In genomic region chr6:49645139-49645538, GRCh38 we compare ENCODE assay signal across 31 cellular contexts. TPM values are rescaled to one million over a fixed set of nuclear protein-coding genes. Genes with fewer than 3 reads are reported as not detected.
"Had no signal": no experiment of that assay in that cellular context is flagged by ENCODE, and none has a peak within 500 bp of the region (broad histone marks: within the 10 kb centered on the region; RNA-seq: fewer than 3 reads in every experiment).

No MANE protein-coding gene starts in this region.

- DNase-seq: stimulated activated CD4-positive, alpha-beta T cell treated with anti-CD3 and anti-CD28 coated beads, Interleukin-2, amount 100 ng/mL, for 48 hours; stimulated activated CD4-positive, alpha-beta T cell treated with anti-CD3 and anti-CD28 coated beads, Interleukin-4, amount 100 ng/mL, for 1 hour; stimulated activated CD4-positive, alpha-beta T cell treated with anti-CD3 and anti-CD28 coated beads, Interleukin-4, amount 100 ng/mL, for 24 hours; stimulated activated CD4-positive, alpha-beta T cell treated with anti-CD3 and anti-CD28 coated beads, Interleukin-4, amount 100 ng/mL, for 4 hours; stimulated activated CD8-positive, alpha-beta memory T cell treated with anti-CD3 and anti-CD28 coated beads, Interleukin-4, amount 100 ng/mL, for 48 hours; stimulated activated naive B cell treated with anti-CD40 and anti-IgM and Interleukin-4, amounts not matched to agents 10 μg/mL and 1 μg/mL and 100 μg/mL, for 72 hours; stimulated activated naive CD4-positive, alpha-beta T cell; stimulated activated naive CD4-positive, alpha-beta T cell treated with Interleukin-2 at 50 U/mL for 16 hours; stimulated activated naive CD8-positive, alpha-beta T cell treated with anti-CD3 and anti-CD28 coated beads, Interleukin-15, amount 100 ng/mL, for 72 hours; stimulated activated naive CD8-positive, alpha-beta T cell treated with anti-CD3 and anti-CD28 coated beads, Interleukin-15, Interleukin-2, amounts not matched to agents 100 U/mL and 50 U/mL, for 24 hours; stomach; substantia nigra; testis; thyroid gland; tibial artery; transverse colon; trophoblast cell; upper lobe of left lung; upper lobe of right lung; uterus had no signal

- H3K27ac Mint-ChIP-seq: stimulated activated effector memory CD8-positive, alpha-beta T cell treated with anti-CD3 and anti-CD28 coated beads, Interleukin-12 subunit alpha, Interleukin-12 subunit beta, amount 100 ng/mL, for 72 hours; stimulated activated memory B cell treated with anti-CD40 and anti-IgM and Interleukin-4, amounts not matched to agents 10 μg/mL and 1 μg/mL and 100 μg/mL, for 72 hours; stimulated activated naive B cell treated with anti-CD40 and anti-IgM and Interleukin-4, amounts not matched to agents 10 μg/mL and 1 μg/mL and 100 μg/mL, for 72 hours; stimulated activated naive CD8-positive, alpha-beta T cell treated with anti-CD3 and anti-CD28 coated beads, Interleukin-15, amount 100 ng/mL, for 72 hours; stimulated activated naive CD8-positive, alpha-beta T cell treated with anti-CD3 and anti-CD28 coated beads, Interleukin-15, Interleukin-2, amounts not matched to agents 100 ng/mL and 50 ng/mL, for 24 hours; type B pancreatic cell had no signal

- FAIRE-seq: urothelium cell line had no signal

- H3K4me3 ChIP-seq: stomach, suprapubic skin, testis, thoracic aorta, thyroid gland, tibial artery, tibial nerve, transverse colon, upper lobe of left lung, upper lobe of right lung, uterus, vagina had no signal

- H3K4me3 Mint-ChIP-seq: stimulated activated effector memory CD8-positive, alpha-beta T cell treated with anti-CD3 and anti-CD28 coated beads, Interleukin-12 subunit alpha, Interleukin-12 subunit beta, amount 100 ng/mL, for 72 hours; stimulated activated memory B cell treated with anti-CD40 and anti-IgM and Interleukin-4, amounts not matched to agents 10 μg/mL and 1 μg/mL and 100 μg/mL, for 72 hours; stimulated activated naive B cell treated with anti-CD40 and anti-IgM and Interleukin-4, amounts not matched to agents 10 μg/mL and 1 μg/mL and 100 μg/mL, for 72 hours; stimulated activated naive CD8-positive, alpha-beta T cell treated with anti-CD3 and anti-CD28 coated beads, Interleukin-15, amount 100 ng/mL, for 72 hours; stimulated activated naive CD8-positive, alpha-beta T cell treated with anti-CD3 and anti-CD28 coated beads, Interleukin-15, Interleukin-2, amounts not matched to agents 100 ng/mL and 50 ng/mL, for 24 hours; type B pancreatic cell had no signal

- H3K36me3 Mint-ChIP-seq: stimulated activated effector memory CD8-positive, alpha-beta T cell treated with anti-CD3 and anti-CD28 coated beads, Interleukin-12 subunit alpha, Interleukin-12 subunit beta, amount 100 ng/mL, for 72 hours; stimulated activated memory B cell treated with anti-CD40 and anti-IgM and Interleukin-4, amounts not matched to agents 10 μg/mL and 1 μg/mL and 100 μg/mL, for 72 hours; stimulated activated naive B cell treated with anti-CD40 and anti-IgM and Interleukin-4, amounts not matched to agents 10 μg/mL and 1 μg/mL and 100 μg/mL, for 72 hours; type B pancreatic cell had no signal

- H3K27me3 ChIP-seq: stomach, suprapubic skin, testis, thyroid gland, tibial artery, tibial nerve, transverse colon, upper lobe of left lung, upper lobe of right lung, uterus, vagina had no signal

- H3K27ac ChIP-seq: stomach, suprapubic skin, testis, thoracic aorta, thyroid gland, tibial artery, tibial nerve, transverse colon, upper lobe of left lung, upper lobe of right lung, uterus, vagina had no signal

- H3K9me3 Mint-ChIP-seq: stimulated activated effector memory CD8-positive, alpha-beta T cell treated with anti-CD3 and anti-CD28 coated beads, Interleukin-12 subunit alpha, Interleukin-12 subunit beta, amount 100 ng/mL, for 72 hours; stimulated activated naive CD8-positive, alpha-beta T cell treated with anti-CD3 and anti-CD28 coated beads, Interleukin-15, amount 100 ng/mL, for 72 hours; stimulated activated naive CD8-positive, alpha-beta T cell treated with anti-CD3 and anti-CD28 coated beads, Interleukin-15, Interleukin-2, amounts not matched to agents 100 ng/mL and 50 ng/mL, for 24 hours; type B pancreatic cell had no signal

- ATAC-seq: stimulated activated effector memory CD8-positive, alpha-beta T cell treated with anti-CD3 and anti-CD28 coated beads, Interleukin-12 subunit alpha, Interleukin-12 subunit beta, amount 100 ng/mL, for 72 hours; stimulated activated memory B cell treated with anti-CD40 and anti-IgM and Interleukin-4, amounts not matched to agents 10 μg/mL and 1 μg/mL and 100 μg/mL, for 72 hours; stimulated activated naive B cell treated with anti-CD40 and anti-IgM and Interleukin-4, amounts not matched to agents 10 μg/mL and 1 μg/mL and 100 μg/mL, for 72 hours; stimulated activated naive CD8-positive, alpha-beta T cell treated with anti-CD3 and anti-CD28 coated beads, Interleukin-15, amount 100 ng/mL, for 72 hours; stimulated activated naive CD8-positive, alpha-beta T cell treated with anti-CD3 and anti-CD28 coated beads, Interleukin-15, Interleukin-2, amounts not matched to agents 100 U/mL and 50 U/mL, for 24 hours; upper lobe of right lung had no signal

- H3K4me1 Mint-ChIP-seq: stimulated activated effector memory CD8-positive, alpha-beta T cell treated with anti-CD3 and anti-CD28 coated beads, Interleukin-12 subunit alpha, Interleukin-12 subunit beta, amount 100 ng/mL, for 72 hours; stimulated activated memory B cell treated with anti-CD40 and anti-IgM and Interleukin-4, amounts not matched to agents 10 μg/mL and 1 μg/mL and 100 μg/mL, for 72 hours; stimulated activated naive B cell treated with anti-CD40 and anti-IgM and Interleukin-4, amounts not matched to agents 10 μg/mL and 1 μg/mL and 100 μg/mL, for 72 hours; stimulated activated naive CD8-positive, alpha-beta T cell treated with anti-CD3 and anti-CD28 coated beads, Interleukin-15, amount 100 ng/mL, for 72 hours had no signal

- H3K27me3 Mint-ChIP-seq: stimulated activated memory B cell treated with anti-CD40 and anti-IgM and Interleukin-4, amounts not matched to agents 10 μg/mL and 1 μg/mL and 100 μg/mL, for 72 hours; stimulated activated naive B cell treated with anti-CD40 and anti-IgM and Interleukin-4, amounts not matched to agents 10 μg/mL and 1 μg/mL and 100 μg/mL, for 72 hours; stimulated activated naive CD8-positive, alpha-beta T cell treated with anti-CD3 and anti-CD28 coated beads, Interleukin-15, amount 100 ng/mL, for 72 hours; stimulated activated naive CD8-positive, alpha-beta T cell treated with anti-CD3 and anti-CD28 coated beads, Interleukin-15, Interleukin-2, amounts not matched to agents 100 ng/mL and 50 ng/mL, for 24 hours; type B pancreatic cell had no signal

- H3K4me1 ChIP-seq: stomach, suprapubic skin, testis, thyroid gland, tibial artery, tibial nerve, transverse colon, upper lobe of left lung, upper lobe of right lung, uterus, vagina had no signal

- H3K9me3 ChIP-seq: stomach, suprapubic skin, testis, thoracic aorta, thyroid gland, tibial artery, tibial nerve, transverse colon, upper lobe of left lung, upper lobe of right lung, uterus, vagina had no signal

- H3K36me3 ChIP-seq: stomach, suprapubic skin, thoracic aorta, thyroid gland, tibial artery, tibial nerve, transverse colon, upper lobe of left lung, upper lobe of right lung, uterus, vagina had no signal

RNA-seq across cellular contexts. Expression of gene RHAG, which starts 8.5 kb away (rescaled TPM):
- total RNA-seq: subcutaneous adipose tissue, testis, thoracic aorta, thyroid gland, upper lobe of right lung, ureter had no signal
